In the genomic region with DNA sequence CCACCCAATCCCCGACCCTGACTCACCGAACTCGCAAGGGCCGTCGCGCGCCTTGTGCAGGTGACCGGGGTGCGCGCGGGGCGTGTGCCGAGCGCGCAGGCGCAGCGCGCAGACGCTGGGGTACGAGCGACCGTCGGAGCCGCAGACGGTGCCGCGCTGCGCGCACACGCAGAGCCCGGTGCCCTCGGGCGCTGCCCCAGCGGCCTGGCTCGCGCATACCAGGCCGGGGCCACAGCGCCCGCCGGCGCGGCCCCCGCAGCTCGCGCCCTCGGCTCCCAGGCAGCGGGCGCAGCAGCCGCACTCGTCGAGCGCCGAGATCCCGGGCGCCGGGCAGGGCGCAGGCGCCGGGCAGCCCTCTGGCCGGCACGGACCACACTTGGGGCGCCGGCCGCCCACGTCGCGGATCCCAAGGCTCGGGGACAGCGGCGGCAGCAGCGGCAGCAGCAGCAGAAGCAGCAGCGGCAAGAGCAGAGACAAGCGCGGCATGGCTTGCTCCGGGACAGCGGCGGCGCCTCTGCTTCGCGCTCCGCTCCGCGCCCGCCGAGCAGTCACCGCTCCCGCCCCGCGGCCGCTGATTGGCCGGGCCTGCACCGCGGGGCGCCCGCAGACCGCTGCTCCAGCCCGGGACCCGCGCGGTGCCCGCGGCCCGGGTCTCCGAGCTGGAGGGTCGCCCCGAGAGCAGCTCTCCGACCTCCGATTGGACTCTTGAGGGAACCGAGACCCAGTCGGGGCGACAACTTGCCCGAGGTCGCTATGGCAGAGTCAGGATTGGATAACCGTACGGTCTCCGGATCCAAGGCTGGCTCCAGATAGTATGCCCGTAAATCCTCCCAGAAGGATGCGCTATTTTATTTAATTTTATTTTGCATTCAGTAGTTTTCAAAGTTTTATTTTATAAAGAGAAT, we compare ENCODE assay signal across 1 cellular context.
TF ChIP-seq lines count a peak whose summit lies in the region.

IGFBPL1 (minus strand) TSS at position 516 of the 905 bp plus-strand sequence; CDS start at position 486, 30 bp downstream.

TF ChIP-seq in IMR-90, 13 proteins besides CTCF, POLR2A, EP300 and RAD21 (continued from another document):
- TF ChIP-seq USF2 (IDR thresholded peaks at IDR 0.05; ENCODE audit: low read depth, low read length) (no peak), MXI1 (IDR thresholded peaks at IDR 0.05; ENCODE audit: borderline replicate concordance, low read depth, low read length) (no peak), BHLHE40 (IDR thresholded peaks at IDR 0.05; ENCODE audit: low read depth, low read length) (no peak), CEBPB (IDR thresholded peaks at IDR 0.05; ENCODE audit: low read depth, low read length) (no peak), FOS (IDR thresholded peaks at IDR 0.05; ENCODE audit: low read depth, low read length) (no peak), SMC3 (IDR thresholded peaks at IDR 0.05; ENCODE audit: low read depth, low read length) (no peak), RCOR1 (IDR thresholded peaks at IDR 0.05; ENCODE audit: insufficient replicate concordance, low read length) (no peak), MAFK (IDR thresholded peaks at IDR 0.05; ENCODE audit: low read depth, low read length) (no peak), CHD1 (IDR thresholded peaks at IDR 0.05; ENCODE audit: low read depth, low read length) (no peak), NFE2L2 (IDR thresholded peaks at IDR 0.05; ENCODE audit: low read depth, low read length) (no peak), MAZ (IDR thresholded peaks at IDR 0.05; ENCODE audit: borderline replicate concordance, low read depth, low read length) (no peak), RFX5 (IDR thresholded peaks at IDR 0.05; ENCODE audit: low read depth, low read length) (no peak)
TF ChIP-seq in IMR-90: peak in this region for 0.
